In genomic region chr6:24636681-24637080, GRCh38 we compare ENCODE assay signal across 30 cellular contexts. TPM values are rescaled to one million over a fixed set of nuclear protein-coding genes. Genes with fewer than 3 reads are reported as not detected.
"Had no signal": no experiment of that assay in that cellular context is flagged by ENCODE, and none has a peak within 500 bp of the region (broad histone marks: within the 10 kb centered on the region; RNA-seq: fewer than 3 reads in every experiment).

No MANE protein-coding gene starts in this region.

- H3K27me3 ChIP-seq: colonic mucosa, dorsolateral prefrontal cortex had no signal

- H3K4me3 ChIP-seq: colonic mucosa, coronary artery, dorsolateral prefrontal cortex, esophagus muscularis mucosa, esophagus squamous epithelium, gastrocnemius medialis, gastroesophageal sphincter, heart left ventricle, heart right ventricle had no signal

- H3K4me1 ChIP-seq: colonic mucosa, esophagus muscularis mucosa, esophagus squamous epithelium, foreskin keratinocyte, gastrocnemius medialis, gastroesophageal sphincter, heart right ventricle had no signal

- H3K36me3 ChIP-seq: colonic mucosa, esophagus muscularis mucosa, esophagus squamous epithelium, gastrocnemius medialis, gastroesophageal sphincter, heart left ventricle, heart right ventricle had no signal

- H3K27ac Mint-ChIP-seq: dendritic cell treated with granulocyte-macrophage colony-stimulating factor and Interleukin-4, amounts not matched to agents 40 ng/mL and 50 ng/mL, for 4 days; endodermal cell had no signal

- FAIRE-seq: colon, endometrium, endothelial cell of umbilical vein, frontal cortex had no signal

- H3K27ac ChIP-seq: colonic mucosa, coronary artery, dorsolateral prefrontal cortex, epithelial cell of prostate, esophagus muscularis mucosa, esophagus squamous epithelium, foreskin keratinocyte, gastrocnemius medialis, gastroesophageal sphincter, heart left ventricle, heart right ventricle had no signal

- H3K9me3 ChIP-seq: colonic mucosa, esophagus squamous epithelium, gastrocnemius medialis had no signal

- DNase-seq: colonic mucosa; cortex of kidney; dermis blood vessel endothelial cell; dorsolateral prefrontal cortex; effector CD4-positive, alpha-beta T cell; effector CD8-positive, alpha-beta T cell; effector memory CD4-positive, alpha-beta T cell; endodermal cell; erythroblast; esophagus squamous epithelium; foreskin fibroblast; foreskin keratinocyte; foreskin melanocyte; gastrocnemius medialis; glutamatergic neuron; head of caudate nucleus; heart left ventricle; heart right ventricle had no signal

- H3K9me3 Mint-ChIP-seq: dendritic cell treated with granulocyte-macrophage colony-stimulating factor and Interleukin-4, amounts not matched to agents 40 ng/mL and 50 ng/mL, for 4 days had no signal

- ATAC-seq: esophagus mucosa, foreskin keratinocyte, gastrocnemius medialis, gastroesophageal sphincter, heart left ventricle, heart right ventricle had no signal

- H3K4me3 Mint-ChIP-seq: dendritic cell treated with granulocyte-macrophage colony-stimulating factor and Interleukin-4, amounts not matched to agents 40 ng/mL and 50 ng/mL, for 4 days; endodermal cell had no signal

RNA-seq across cellular contexts. Expression of gene KIAA0319, which starts 9.3 kb away (rescaled TPM):
- total RNA-seq: dermis blood vessel endothelial cell, esophagus mucosa, fibroblast of villous mesenchyme, foreskin keratinocyte, gastrocnemius medialis, glomerular endothelial cell had no signal
- polyA plus RNA-seq: foreskin keratinocyte, heart left ventricle, heart right ventricle had no signal
